ENCODE assay signal across 8 cellular contexts in genomic region chr21:43775190-43775589, GRCh38. TPM values are rescaled to one million over a fixed set of nuclear protein-coding genes. Genes with fewer than 3 reads are reported as not detected.
DNase-seq lines count a peak whose midpoint lies in the region; ATAC-seq, FAIRE-seq and TF ChIP-seq lines count a peak whose summit lies in the region.

No MANE protein-coding gene starts in this region.

- TF ChIP-seq EP300 in HepG2 (IDR thresholded peaks at IDR 0.05; ENCODE audit: low read depth in 2 of 2, low read length in 2 of 2) (no peak), HepG2 (CRISPR knock-in tag; IDR thresholded peaks at IDR 0.05; ENCODE audit: borderline replicate concordance) (no peak)

- H3K27ac Mint-ChIP-seq in activated CD4-positive, alpha-beta T cell treated with anti-CD3 and anti-CD28 coated beads for 36 hours, result peak overlapping the region; percentile 29

- intact Hi-C loops in activated CD4-positive, alpha-beta T cell treated with anti-CD3 and anti-CD28 coated beads for 36 hours (cut with DNase I, micrococcal nuclease), result loop anchor here in 1 of 2 experiments (5.0 kb wide), 1 partner anchor 48 kb away; no protein-coding TSS in a partner anchor
- intact Hi-C loops in ascending aorta (cut with DNase I) (loop anchor here (1.0 to 5.0 kb wide), 2 partner anchors 17 to 48 kb away; no protein-coding TSS in a partner anchor), HepG2 (cut with micrococcal nuclease; ENCODE audit: unreplicated experiment) (loop anchor here (10.0 kb wide), 1 partner anchor 70 kb away; no protein-coding TSS in a partner anchor), posterior vena cava (cut with DNase I) (loop anchor here in 1 of 2 donors (5.0 kb wide), 1 partner anchor 53 kb away; no protein-coding TSS in a partner anchor)

- peaks cover 40% of the 10 kb centered on the region for H3K4me1 Mint-ChIP-seq in activated CD4-positive, alpha-beta T cell treated with anti-CD3 and anti-CD28 coated beads for 36 hours

- DNase-seq in activated CD4-positive, alpha-beta T cell treated with anti-CD3 and anti-CD28 coated beads for 36 hours, result no peak
- no peak for DNase-seq in activated CD4-positive, alpha-beta T cell treated with anti-CD3 and anti-CD28 coated beads for 48 hours
- DNase-seq in ascending aorta (ENCODE audit: low spot score in 2 of 2), result no peak
- DNase-seq in HepG2 (ENCODE audit: low spot score), result no peak
- DNase-seq in thoracic aorta (ENCODE audit: low spot score), result no peak
- no peak for DNase-seq in posterior vena cava (ENCODE audit: low spot score)
- no peak for DNase-seq in NCI-H2081 (lab: John Stamatoyannopoulos, UW)

- no peak for FAIRE-seq in HepG2 (lab: Jason Lieb, UNC)

- peak overlapping the region; percentile 88 for H3K4me3 Mint-ChIP-seq in activated CD4-positive, alpha-beta T cell treated with anti-CD3 and anti-CD28 coated beads for 36 hours

- BruUV-seq in HepG2 (replicated peaks; lab: Mats Ljungman, UMichigan), result TSS peak; percentile 77

- H3K27ac ChIP-seq in ascending aorta (peak overlapping the region in 1 of 2 donors; percentile 93), HepG2 (ENCODE audit: extremely low read length, insufficient read depth, low read length) (peak overlapping the region; percentile 67), thoracic aorta (peak overlapping the region in 1 of 2 donors; percentile 81)

- H3K9ac ChIP-seq in HepG2 (ENCODE audit: insufficient read depth, low read depth, low read length), result peak overlapping the region; percentile 71

- H3K9me3 ChIP-seq in ascending aorta (no peaks in the 10 kb centered on the region), HepG2 (ENCODE audit: low read length) (no peaks in the 10 kb centered on the region), thoracic aorta (no peaks in the 10 kb centered on the region)

- no peak overlapping the region for H2AFZ ChIP-seq in HepG2 (ENCODE audit: low read length)

- no peak for TF ChIP-seq RAD21 in HepG2 (CRISPR knock-in tag; IDR thresholded peaks at IDR 0.05)

- in situ Hi-C loops in HepG2 (cut with HindIII; ENCODE audit: extremely low pct_ligation_motif_present, low pct_unique_long_range_greater_than_20kb), result no loop called here

- TF ChIP-seq CTCF in ascending aorta (IDR thresholded peaks at IDR 0.05) (no peak), HepG2 (CRISPR knock-in tag; IDR thresholded peaks at IDR 0.05) (no peak), thoracic aorta (IDR thresholded peaks at IDR 0.05) (no peak)

- H4K20me1 ChIP-seq in HepG2 (ENCODE audit: insufficient read depth, low read length), result no peaks in the 10 kb centered on the region

- no peak for TF ChIP-seq POLR2A in HepG2 (IDR thresholded peaks at IDR 0.05; ENCODE audit: insufficient read depth in 1 of 2, low read depth in 2 of 2, low read length in 2 of 2)

- peaks cover 21% of the 10 kb centered on the region for H3K36me3 Mint-ChIP-seq in activated CD4-positive, alpha-beta T cell treated with anti-CD3 and anti-CD28 coated beads for 36 hours (ENCODE audit: low read depth)

- 62% methylated on average over 12 of the region's 12 CpGs for WGBS in HepG2 (ENCODE audit: low lambda C conversion rate)

- POLR2A ChIA-PET in activated CD4-positive, alpha-beta T cell treated with anti-CD3 and anti-CD28 coated beads for 36 hours (lab: Charles Lee), result no interaction called here
- POLR2A ChIA-PET in HepG2 (lab: Yijun Ruan, JAX), result no interaction called here

- ATAC-seq in activated CD4-positive, alpha-beta T cell treated with anti-CD3 and anti-CD28 coated beads for 36 hours, result no peak
- ATAC-seq in HepG2 (no peak), thoracic aorta (ENCODE audit: insufficient number of reproducible peaks, low FRiP score, low read depth) (no peak), GM18907 (IDR thresholded peaks at IDR 0.05; ENCODE audit: unreplicated experiment) (no peak)

- no peaks in the 10 kb centered on the region for H3K9me3 Mint-ChIP-seq in activated CD4-positive, alpha-beta T cell treated with anti-CD3 and anti-CD28 coated beads for 36 hours (ENCODE audit: low read depth)

- H3K27me3 Mint-ChIP-seq in activated CD4-positive, alpha-beta T cell treated with anti-CD3 and anti-CD28 coated beads for 36 hours, result no peaks in the 10 kb centered on the region

- H3K4me2 ChIP-seq in HepG2 (ENCODE audit: low read depth, low read length), result peak overlapping the region; percentile 78

- H3K4me1 ChIP-seq in ascending aorta (peaks cover 0 to 12% of the 10 kb centered on the region in 2 donors), HepG2 (ENCODE audit: insufficient read depth, low read length) (peaks cover 57% of the 10 kb centered on the region), thoracic aorta (ENCODE audit: control insufficient read depth in 1 of 2, low read depth in 2 of 2) (peaks cover 9 to 16% of the 10 kb centered on the region in 2 donors)

- peaks cover 17 to 24% of the 10 kb centered on the region in 2 donors for H3K36me3 ChIP-seq in ascending aorta
- peaks cover 3 to 13% of the 10 kb centered on the region in 2 experiments; a peak in 3 of 5 replicates for H3K36me3 ChIP-seq in HepG2 (replicated peaks in 1 of 2; ENCODE audit: control insufficient read depth in 1 of 2, insufficient read depth in 2 of 2, low read length in 2 of 2)
- peaks cover 13% of the 10 kb centered on the region for H3K36me3 ChIP-seq in thoracic aorta

- no peaks in the 10 kb centered on the region for H3K27me3 ChIP-seq in ascending aorta
- H3K27me3 ChIP-seq in HepG2 (ENCODE audit: control insufficient read depth in 1 of 2, insufficient read depth in 2 of 2, low read length in 2 of 2), result no peaks in the 10 kb centered on the region
- no peaks in the 10 kb centered on the region for H3K27me3 ChIP-seq in thoracic aorta (replicated peaks; ENCODE audit: insufficient read depth)

- peaks cover 12% of the 10 kb centered on the region for H3K79me2 ChIP-seq in HepG2 (ENCODE audit: insufficient read depth, low read length)

- H3K4me3 ChIP-seq in ascending aorta (peak overlapping the region; percentile 79), HepG2 (replicated peaks in 1 of 3; ENCODE audit: insufficient read depth in 1 of 3, low read depth in 2 of 3, low read length in 3 of 3) (peak overlapping the region; percentile 83 to 86 (median 83)), thoracic aorta (peak overlapping the region; percentile 98)

- CTCF ChIA-PET in activated CD4-positive, alpha-beta T cell treated with anti-CD3 and anti-CD28 coated beads for 36 hours (lab: Charles Lee), result interaction anchor here (0.8 kb wide), 1 partner anchor 308 kb away, joined by 3 read pairs; no protein-coding TSS in a partner anchor
- CTCF ChIA-PET in HepG2 (lab: Yijun Ruan, JAX; ENCODE audit: low intra/inter-chr PET ratio, low total read pairs), result no interaction called here

RNA-seq across cellular contexts. Expression of gene CSTB, which starts 0.9 kb away (rescaled TPM):
- total RNA-seq in activated CD4-positive, alpha-beta T cell treated with anti-CD3 and anti-CD28 coated beads for 36 hours, result 10 to 100 TPM; 29.9 to 30.9 TPM
- total RNA-seq in ascending aorta (8.7 TPM), HepG2 (2016; rRNA removed; fragmentation: Illumina TruSeq; extraction: Trizol) (11.7 and 15.8 TPM in 2 replicates), thoracic aorta (1 to 10 TPM; 2.3 to 8.4 TPM), posterior vena cava (10 to 100 TPM; 29.0 to 48.6 TPM)
- total RNA-seq in HepG2 (2016; cell fraction: cytosol; rRNA removed; fragmentation: Illumina TruSeq; extraction: Trizol; ENCODE audit: low read depth), result 8.0 and 9.1 TPM in 2 replicates
- total RNA-seq in HepG2 (2016; cell fraction: insoluble cytoplasmic fraction; rRNA removed; fragmentation: Illumina TruSeq; extraction: Trizol), result 11.9 and 14.9 TPM in 2 replicates
- total RNA-seq in HepG2 (2016; cell fraction: membrane; rRNA removed; fragmentation: Illumina TruSeq; extraction: Trizol), result 9.8 and 11.8 TPM in 2 replicates
- total RNA-seq in HepG2 (2016; cell fraction: nucleus; rRNA removed; fragmentation: Illumina TruSeq; extraction: Trizol), result 6.6 and 7.1 TPM in 2 replicates
- 94.1 and 110 TPM in 2 replicates for polyA plus RNA-seq in HepG2 (2011; rRNA removed)
- 129 and 137 TPM in 2 replicates for polyA plus RNA-seq in HepG2 (2011; cell fraction: cytosol; rRNA removed)
- polyA plus RNA-seq in HepG2 (2011; cell fraction: nucleus; rRNA removed), result 53.4 and 59.2 TPM in 2 replicates
- 58.7 and 69.9 TPM in 2 replicates for polyA plus RNA-seq in HepG2 (2012)
- polyA plus RNA-seq in HepG2 (2016; cell fraction: cytosol; fragmentation: Illumina TruSeq; extraction: Trizol; ENCODE audit: low read depth), result 34.3 and 43.0 TPM in 2 replicates
- polyA plus RNA-seq in HepG2 (2016; cell fraction: insoluble cytoplasmic fraction; fragmentation: Illumina TruSeq; extraction: Trizol; ENCODE audit: low read depth), result 53.0 and 57.2 TPM in 2 replicates
- 32.8 and 40.2 TPM in 2 replicates for polyA plus RNA-seq in HepG2 (2016; cell fraction: membrane; fragmentation: Illumina TruSeq; extraction: Trizol; ENCODE audit: low read depth)
- 34.9 and 36.2 TPM in 2 replicates for polyA plus RNA-seq in HepG2 (2016; cell fraction: nucleus; fragmentation: Illumina TruSeq; extraction: Trizol; ENCODE audit: insufficient read depth, low read depth)
- 37.2 and 51.7 TPM in 2 replicates for polyA minus RNA-seq in HepG2 (2011; rRNA and poly(A)+ RNA removed; ENCODE audit: low replicate concordance)
- polyA minus RNA-seq in HepG2 (2011; cell fraction: cytosol; rRNA and poly(A)+ RNA removed), result 24.0 and 25.6 TPM in 2 replicates
- polyA minus RNA-seq in HepG2 (2011; cell fraction: nucleus; rRNA and poly(A)+ RNA removed), result 9.0 and 15.4 TPM in 2 replicates

RNA-seq across cellular contexts. Expression of gene RRP1, which starts 14.2 kb away (rescaled TPM):
- 10 to 100 TPM; 51.7 to 53.4 TPM for total RNA-seq in activated CD4-positive, alpha-beta T cell treated with anti-CD3 and anti-CD28 coated beads for 36 hours
- 52.0 TPM for total RNA-seq in ascending aorta
- 24.6 and 35.1 TPM in 2 replicates for total RNA-seq in HepG2 (2016; rRNA removed; fragmentation: Illumina TruSeq; extraction: Trizol)
- 16.9 and 17.1 TPM in 2 replicates for total RNA-seq in HepG2 (2016; cell fraction: cytosol; rRNA removed; fragmentation: Illumina TruSeq; extraction: Trizol; ENCODE audit: low read depth)
- total RNA-seq in HepG2 (2016; cell fraction: insoluble cytoplasmic fraction; rRNA removed; fragmentation: Illumina TruSeq; extraction: Trizol), result 24.1 and 32.9 TPM in 2 replicates
- 10.3 and 11.2 TPM in 2 replicates for total RNA-seq in HepG2 (2016; cell fraction: membrane; rRNA removed; fragmentation: Illumina TruSeq; extraction: Trizol)
- total RNA-seq in HepG2 (2016; cell fraction: nucleus; rRNA removed; fragmentation: Illumina TruSeq; extraction: Trizol), result 29.9 and 34.8 TPM in 2 replicates
- 20.1 and 22.2 TPM in 2 replicates for polyA plus RNA-seq in HepG2 (2011; rRNA removed)
- 11.2 and 11.3 TPM in 2 replicates for polyA plus RNA-seq in HepG2 (2011; cell fraction: cytosol; rRNA removed)
- 110 and 114 TPM in 2 replicates for polyA plus RNA-seq in HepG2 (2011; cell fraction: nucleus; rRNA removed)
- 22.7 and 27.0 TPM in 2 replicates for polyA plus RNA-seq in HepG2 (2012)
- polyA plus RNA-seq in HepG2 (2016; cell fraction: cytosol; fragmentation: Illumina TruSeq; extraction: Trizol; ENCODE audit: low read depth), result 3.0 and 3.7 TPM in 2 replicates
- polyA plus RNA-seq in HepG2 (2016; cell fraction: insoluble cytoplasmic fraction; fragmentation: Illumina TruSeq; extraction: Trizol; ENCODE audit: low read depth), result 25.7 and 32.8 TPM in 2 replicates
- 4.3 and 6.1 TPM in 2 replicates for polyA plus RNA-seq in HepG2 (2016; cell fraction: membrane; fragmentation: Illumina TruSeq; extraction: Trizol; ENCODE audit: low read depth)
- 70.6 and 74.1 TPM in 2 replicates for polyA plus RNA-seq in HepG2 (2016; cell fraction: nucleus; fragmentation: Illumina TruSeq; extraction: Trizol; ENCODE audit: insufficient read depth, low read depth)
- 9.8 and 26.9 TPM in 2 replicates for polyA minus RNA-seq in HepG2 (2011; rRNA and poly(A)+ RNA removed; ENCODE audit: low replicate concordance)
- polyA minus RNA-seq in HepG2 (2011; cell fraction: cytosol; rRNA and poly(A)+ RNA removed), result 5.9 and 9.7 TPM in 2 replicates
- 27.0 and 37.2 TPM in 2 replicates for polyA minus RNA-seq in HepG2 (2011; cell fraction: nucleus; rRNA and poly(A)+ RNA removed)
- 10 to 100 TPM; 21.3 to 34.3 TPM for total RNA-seq in thoracic aorta
- 10 to 100 TPM; 10.7 to 14.3 TPM for total RNA-seq in posterior vena cava

RNA-seq across cellular contexts. Expression of gene PDXK, which starts 56.3 kb away (rescaled TPM):
- total RNA-seq in activated CD4-positive, alpha-beta T cell treated with anti-CD3 and anti-CD28 coated beads for 36 hours, result 100 to 1,000 TPM in 1 of 2 experiments, 10 to 100 TPM in 1; 96.9 to 117 TPM
- 102 TPM for total RNA-seq in ascending aorta
- 114 and 151 TPM in 2 replicates for total RNA-seq in HepG2 (2016; rRNA removed; fragmentation: Illumina TruSeq; extraction: Trizol)
- total RNA-seq in HepG2 (2016; cell fraction: cytosol; rRNA removed; fragmentation: Illumina TruSeq; extraction: Trizol; ENCODE audit: low read depth), result 28.6 and 35.2 TPM in 2 replicates
- total RNA-seq in HepG2 (2016; cell fraction: insoluble cytoplasmic fraction; rRNA removed; fragmentation: Illumina TruSeq; extraction: Trizol), result 115 and 149 TPM in 2 replicates
- 62.0 and 68.5 TPM in 2 replicates for total RNA-seq in HepG2 (2016; cell fraction: membrane; rRNA removed; fragmentation: Illumina TruSeq; extraction: Trizol)
- 61.1 and 71.3 TPM in 2 replicates for total RNA-seq in HepG2 (2016; cell fraction: nucleus; rRNA removed; fragmentation: Illumina TruSeq; extraction: Trizol)
- polyA plus RNA-seq in HepG2 (2011; rRNA removed), result 165 and 184 TPM in 2 replicates
- 146 and 162 TPM in 2 replicates for polyA plus RNA-seq in HepG2 (2011; cell fraction: cytosol; rRNA removed)
- 215 and 264 TPM in 2 replicates for polyA plus RNA-seq in HepG2 (2011; cell fraction: nucleus; rRNA removed)
- 82.4 and 87.9 TPM in 2 replicates for polyA plus RNA-seq in HepG2 (2012)
- 45.4 and 55.7 TPM in 2 replicates for polyA plus RNA-seq in HepG2 (2016; cell fraction: cytosol; fragmentation: Illumina TruSeq; extraction: Trizol; ENCODE audit: low read depth)
- 135 and 141 TPM in 2 replicates for polyA plus RNA-seq in HepG2 (2016; cell fraction: insoluble cytoplasmic fraction; fragmentation: Illumina TruSeq; extraction: Trizol; ENCODE audit: low read depth)
- 56.2 and 56.5 TPM in 2 replicates for polyA plus RNA-seq in HepG2 (2016; cell fraction: membrane; fragmentation: Illumina TruSeq; extraction: Trizol; ENCODE audit: low read depth)
- polyA plus RNA-seq in HepG2 (2016; cell fraction: nucleus; fragmentation: Illumina TruSeq; extraction: Trizol; ENCODE audit: insufficient read depth, low read depth), result 113 and 114 TPM in 2 replicates
- 159 and 241 TPM in 2 replicates for polyA minus RNA-seq in HepG2 (2011; rRNA and poly(A)+ RNA removed; ENCODE audit: low replicate concordance)
- 48.1 and 61.1 TPM in 2 replicates for polyA minus RNA-seq in HepG2 (2011; cell fraction: cytosol; rRNA and poly(A)+ RNA removed)
- 60.5 and 61.0 TPM in 2 replicates for polyA minus RNA-seq in HepG2 (2011; cell fraction: nucleus; rRNA and poly(A)+ RNA removed)
- total RNA-seq in thoracic aorta, result 10 to 100 TPM; 52.4 to 64.7 TPM
- 100 to 1,000 TPM in 1 of 2 donors, 10 to 100 TPM in 1; 74.7 to 109 TPM for total RNA-seq in posterior vena cava
